10 cellular contexts compared by ENCODE assay signal in genomic region chr12:123445388-123446344, GRCh38. TPM values are rescaled to one million over a fixed set of nuclear protein-coding genes. Genes with fewer than 3 reads are reported as not detected.
DNase-seq lines count a peak whose midpoint lies in the region; ATAC-seq and TF ChIP-seq lines count a peak whose summit lies in the region.
"Had no signal": no experiment of that assay in that cellular context is flagged by ENCODE, and none has a peak within 500 bp of the region (broad histone marks: within the 10 kb centered on the region; RNA-seq: fewer than 3 reads in every experiment).

No MANE protein-coding gene starts in this region.

- H3K36me3 Mint-ChIP-seq in CD4-positive, CD25-positive, alpha-beta regulatory T cell = no peaks in the 10 kb centered on the region

- peaks cover 26% of the 10 kb centered on the region for H3K4me1 ChIP-seq in CD4-positive, CD25-positive, alpha-beta regulatory T cell (ENCODE audit: control insufficient read depth, insufficient read depth, low read length, poor library complexity, severe bottlenecking)
- H3K4me1 ChIP-seq in neutrophil (ENCODE audit: control insufficient read depth in 1 of 2, insufficient read depth in 1 of 2, low read depth in 1 of 2, low read length in 1 of 2) = peaks cover 64 to 68% of the 10 kb centered on the region in 2 experiments

- H3K4me1 Mint-ChIP-seq in CD4-positive, CD25-positive, alpha-beta regulatory T cell = peaks cover 0 to 40% (median 28%) of the 10 kb centered on the region in 4 donors

- H3K27ac Mint-ChIP-seq in CD4-positive, CD25-positive, alpha-beta regulatory T cell = peak overlapping the region; percentile 71 to 84 (median 81)
- H3K27ac Mint-ChIP-seq: activated CD8-positive, alpha-beta T cell treated with anti-CD3 and anti-CD28 coated beads, Interleukin-2, amount 10 ng/mL, durations not matched to agents 7 days and 5 days had no signal

- H3K27me3 Mint-ChIP-seq in CD4-positive, CD25-positive, alpha-beta regulatory T cell = peaks cover 4% of the 10 kb centered on the region

- peak overlapping the region; percentile 53 to 77 (median 61) for H3K4me3 Mint-ChIP-seq in CD4-positive, CD25-positive, alpha-beta regulatory T cell
- H3K4me3 Mint-ChIP-seq: activated CD8-positive, alpha-beta T cell treated with anti-CD3 and anti-CD28 coated beads, Interleukin-2, amount 10 ng/mL, durations not matched to agents 7 days and 5 days had no signal

- H3K36me3 ChIP-seq in CD4-positive, CD25-positive, alpha-beta regulatory T cell (ENCODE audit: control insufficient read depth, insufficient read depth, low read length) = no peaks in the 10 kb centered on the region
- H3K36me3 ChIP-seq in neutrophil = no peaks in the 10 kb centered on the region

- H3K9me3 Mint-ChIP-seq in CD4-positive, CD25-positive, alpha-beta regulatory T cell = no peaks in the 10 kb centered on the region

- ATAC-seq in CD4-positive, CD25-positive, alpha-beta regulatory T cell (ENCODE audit: low read depth in 2 of 2) = no peak
- peak; percentile 42 for ATAC-seq in esophagus mucosa
- no peak for ATAC-seq in HG03097 (IDR thresholded peaks at IDR 0.05; ENCODE audit: low FRiP score, unreplicated experiment)
- no peak for ATAC-seq in HG03520 (IDR thresholded peaks at IDR 0.05; ENCODE audit: unreplicated experiment)
- ATAC-seq: activated CD8-positive, alpha-beta T cell treated with anti-CD3 and anti-CD28 coated beads, Interleukin-2, amount 10 ng/mL, durations not matched to agents 7 days and 5 days had no signal

- no peaks in the 10 kb centered on the region for H3K27me3 ChIP-seq in CD4-positive, CD25-positive, alpha-beta regulatory T cell (ENCODE audit: control insufficient read depth, insufficient read depth, low read length)
- H3K27me3 ChIP-seq in neutrophil = no peaks in the 10 kb centered on the region

- no peaks in the 10 kb centered on the region for H3K9me3 ChIP-seq in CD4-positive, CD25-positive, alpha-beta regulatory T cell (ENCODE audit: control insufficient read depth in 2 of 2, low read length in 2 of 2)
- H3K9me3 ChIP-seq in neutrophil = no peaks in the 10 kb centered on the region

- DNase-seq in CD4-positive, CD25-positive, alpha-beta regulatory T cell = peak in 1 of 3 donors; percentile 64
- DNase-seq in NCI-H226 = peak; percentile 56
- no peak for DNase-seq in DMS53 treated with DMSO at 0.1 percent for 48 hours (lab: John Stamatoyannopoulos, UW; ENCODE audit: unreplicated experiment)
- DNase-seq in activated effector memory CD4-positive, alpha-beta T cell treated with anti-CD3 and anti-CD28 coated beads, Interleukin-2, amount 50 U/mL, for 16 hours = no peak
- DNase-seq: activated CD8-positive, alpha-beta T cell treated with anti-CD3 and anti-CD28 coated beads, Interleukin-2, amount 10 ng/mL, durations not matched to agents 7 days and 5 days; Karpas-422 had no signal

- H3K27ac ChIP-seq in CD4-positive, CD25-positive, alpha-beta regulatory T cell (ENCODE audit: insufficient read depth, low read length, poor library complexity, severe bottlenecking) = peak overlapping the region; percentile 14
- H3K27ac ChIP-seq in neutrophil = peak overlapping the region; percentile 85

- H3K4me3 ChIP-seq in CD4-positive, CD25-positive, alpha-beta regulatory T cell (ENCODE audit: low read depth, low read length) = peak overlapping the region; percentile 53
- H3K4me3 ChIP-seq in neutrophil (ENCODE audit: low read depth in 1 of 2, low read length in 1 of 2) = peak overlapping the region; percentile 3 to 26

- TF ChIP-seq CTCF in neutrophil (IDR thresholded peaks at IDR 0.05) = no peak

RNA-seq across cellular contexts. Expression of gene RILPL2, which starts 9.2 kb away (rescaled TPM):
- total RNA-seq in CD4-positive, CD25-positive, alpha-beta regulatory T cell = 14.7 TPM
- polyA plus RNA-seq in CD4-positive, CD25-positive, alpha-beta regulatory T cell = 10 to 100 TPM; 10.2 to 15.5 (median 10.9) TPM
- total RNA-seq in esophagus mucosa = 1.5 TPM

RNA-seq across cellular contexts. Expression of gene SNRNP35, which starts 12.3 kb away (rescaled TPM):
- 47.8 TPM for total RNA-seq in CD4-positive, CD25-positive, alpha-beta regulatory T cell
- 10 to 100 TPM; 43.5 to 54.4 (median 46.0) TPM for polyA plus RNA-seq in CD4-positive, CD25-positive, alpha-beta regulatory T cell
- 10.4 TPM for total RNA-seq in esophagus mucosa
